ENCODE assay signal across 8 cellular contexts in the genomic region with DNA sequence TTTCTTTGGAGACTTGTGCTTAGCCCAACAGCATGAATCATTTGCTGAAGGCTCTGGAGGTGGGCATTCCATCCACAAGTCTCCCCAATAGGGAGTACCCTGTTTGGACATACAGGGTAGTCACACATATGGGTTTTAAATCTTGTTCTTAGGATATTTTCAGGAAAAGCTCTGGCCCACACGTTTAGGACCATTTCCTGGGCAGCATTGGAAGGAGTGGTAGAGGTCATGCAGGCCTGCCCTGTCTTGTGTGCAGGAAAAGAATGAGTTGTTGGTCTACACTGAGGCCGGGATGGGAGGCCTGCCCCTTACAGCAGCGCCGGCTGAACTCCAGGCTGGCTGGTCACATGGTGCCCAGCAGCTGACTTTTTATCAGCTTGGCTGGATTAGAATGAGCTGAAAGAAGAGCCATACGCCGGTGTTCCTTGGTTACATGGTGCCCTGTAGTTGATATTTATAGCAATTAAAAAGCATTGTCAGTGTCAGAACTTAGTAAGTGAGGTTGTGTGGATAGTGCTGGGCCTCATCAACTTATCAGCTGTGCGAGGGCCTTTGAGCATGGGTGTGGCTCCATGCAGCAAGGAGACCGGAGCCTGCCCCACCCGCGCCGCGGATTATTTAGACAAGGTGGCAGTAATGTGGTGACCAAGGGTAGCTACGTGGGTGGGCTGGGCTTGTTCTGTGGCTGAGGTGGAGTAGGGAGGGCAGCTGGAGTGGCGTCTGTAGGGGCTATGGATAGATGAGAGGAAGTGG. TPM values are rescaled to one million over a fixed set of nuclear protein-coding genes. Genes with fewer than 3 reads are reported as not detected.
DNase-seq lines count a peak whose midpoint lies in the region; ATAC-seq and TF ChIP-seq lines count a peak whose summit lies in the region.

No MANE protein-coding gene starts in this region.

- H4K20me1 ChIP-seq in OCI-LY3 (ENCODE audit: insufficient read depth, low read length) = no peaks in the 10 kb centered on the region

- H3K36me3 Mint-ChIP-seq in dendritic cell treated with granulocyte-macrophage colony-stimulating factor and Interleukin-4, amounts not matched to agents 40 ng/mL and 50 ng/mL, for 4 days (ENCODE audit: low read depth) = peaks cover 43% of the 10 kb centered on the region

- peak overlapping the region; percentile 89; the same call in 1 of the 2 replicates for H3K27ac ChIP-seq in OCI-LY3 (ENCODE audit: low read length)

- H3K9me3 ChIP-seq in OCI-LY3 (ENCODE audit: insufficient read depth, low read length) = no peaks in the 10 kb centered on the region
- no peaks in the 10 kb centered on the region for H3K9me3 ChIP-seq in mucosa of stomach (ENCODE audit: control insufficient read depth, low read length)

- peaks cover 93% of the 10 kb centered on the region for H3K4me1 Mint-ChIP-seq in dendritic cell treated with granulocyte-macrophage colony-stimulating factor and Interleukin-4, amounts not matched to agents 40 ng/mL and 50 ng/mL, for 4 days (ENCODE audit: low read depth)

- H3K4me2 ChIP-seq in OCI-LY3 (ENCODE audit: low read length) = no peak overlapping the region

- peak; percentile 63 for DNase-seq in A172 (ENCODE audit: low spot score)
- DNase-seq in NCI-H2081 (lab: John Stamatoyannopoulos, UW) = no peak
- no peak for DNase-seq in activated CD8-positive, alpha-beta memory T cell treated with anti-CD3 and anti-CD28 coated beads, Interleukin-2, amount 50 U/mL, for 48 hours

- peak overlapping the region; percentile 97 for H3K27ac Mint-ChIP-seq in dendritic cell treated with granulocyte-macrophage colony-stimulating factor and Interleukin-4, amounts not matched to agents 40 ng/mL and 50 ng/mL, for 4 days

- intact Hi-C loops in dendritic cell treated with granulocyte-macrophage colony-stimulating factor and Interleukin-4, amounts not matched to agents 40 ng/mL and 50 ng/mL, for 4 days (cut with micrococcal nuclease) = no loop called here

- H3K27me3 ChIP-seq in OCI-LY3 (ENCODE audit: low read depth, low read length) (no peaks in the 10 kb centered on the region), mucosa of stomach (ENCODE audit: control insufficient read depth, insufficient read depth, low read length) (no peaks in the 10 kb centered on the region)

- H3K79me2 ChIP-seq in OCI-LY3 (ENCODE audit: low read length) = peaks cover 62% of the 10 kb centered on the region

- H3K36me3 ChIP-seq in OCI-LY3 (replicated peaks; ENCODE audit: low read depth, low read length) (peaks cover 8% of the 10 kb centered on the region), mucosa of stomach (ENCODE audit: control insufficient read depth, insufficient read depth, low read length) (no peaks in the 10 kb centered on the region)

- H3K4me3 Mint-ChIP-seq in dendritic cell treated with granulocyte-macrophage colony-stimulating factor and Interleukin-4, amounts not matched to agents 40 ng/mL and 50 ng/mL, for 4 days = no peak overlapping the region

- H3K4me3 ChIP-seq in OCI-LY3 (ENCODE audit: low read length) = no peak overlapping the region
- no peak overlapping the region for H3K4me3 ChIP-seq in mucosa of stomach (ENCODE audit: low read length)

- no peaks in the 10 kb centered on the region for H3K27me3 Mint-ChIP-seq in dendritic cell treated with granulocyte-macrophage colony-stimulating factor and Interleukin-4, amounts not matched to agents 40 ng/mL and 50 ng/mL, for 4 days

- no peak for TF ChIP-seq CTCF in OCI-LY3 (IDR thresholded peaks at IDR 0.05; ENCODE audit: low read depth, low read length)

- no peaks in the 10 kb centered on the region for H3K9me3 Mint-ChIP-seq in dendritic cell treated with granulocyte-macrophage colony-stimulating factor and Interleukin-4, amounts not matched to agents 40 ng/mL and 50 ng/mL, for 4 days

- no peak for ATAC-seq in HG03045 (IDR thresholded peaks at IDR 0.05; ENCODE audit: unreplicated experiment)
- ATAC-seq in HG03460 (IDR thresholded peaks at IDR 0.05; ENCODE audit: unreplicated experiment) = no peak

- H3K4me1 ChIP-seq in OCI-LY3 (ENCODE audit: low read length) = peaks cover 97% of the 10 kb centered on the region
- peaks cover 95% of the 10 kb centered on the region for H3K4me1 ChIP-seq in mucosa of stomach (ENCODE audit: control insufficient read depth, insufficient read depth, low read length)

- H3K9ac ChIP-seq in OCI-LY3 (ENCODE audit: low read length) = no peak overlapping the region
- peak overlapping the region; percentile 40 for H3K9ac ChIP-seq in mucosa of stomach (ENCODE audit: low read length)

- no peak overlapping the region for H2AFZ ChIP-seq in OCI-LY3 (ENCODE audit: low read depth, low read length)

RNA-seq across cellular contexts. Expression of a gene that starts 28.6 kb away (rescaled TPM):
- 84.1 and 84.9 TPM in 2 replicates for total RNA-seq in A172 (2014; rRNA removed; shearing (Covaris generic))

RNA-seq across cellular contexts. Expression of a gene that starts 53.0 kb away (rescaled TPM):
- 141 and 265 TPM in 2 replicates for total RNA-seq in A172 (2014; rRNA removed; shearing (Covaris generic))
